In genomic region chr11:3622521-3622920, GRCh38 we compare ENCODE assay signal across 34 cellular contexts. TPM values are rescaled to one million over a fixed set of nuclear protein-coding genes. Genes with fewer than 3 reads are reported as not detected.
"Had no signal": no experiment of that assay in that cellular context is flagged by ENCODE, and none has a peak within 500 bp of the region (broad histone marks: within the 10 kb centered on the region; RNA-seq: fewer than 3 reads in every experiment).

No MANE protein-coding gene starts in this region.

- H3K9me3 ChIP-seq: adrenal gland, body of pancreas, breast epithelium, SJSA1, SK-N-SH had no signal

- H3K27me3 Mint-ChIP-seq: activated CD4-positive, alpha-beta memory T cell treated with anti-CD3 and anti-CD28 coated beads for 36 hours had no signal

- H3K9ac ChIP-seq: SK-N-SH had no signal

- H3K4me2 ChIP-seq: SK-N-SH had no signal

- H3K9me2 ChIP-seq: SK-N-SH had no signal

- H3K27me3 ChIP-seq: adrenal gland, body of pancreas, breast epithelium, SJSA1 had no signal

- H3K27ac ChIP-seq: adrenal gland, body of pancreas, breast epithelium, SJSA1, VCaP had no signal

- H3K4me1 ChIP-seq: adrenal gland, body of pancreas, breast epithelium, SJSA1 had no signal

- DNase-seq: activated B cell treated with CpG ODN at 0.5 μM for 24 hours; activated CD4-positive, alpha-beta memory T cell treated with anti-CD3 and anti-CD28 coated beads for 36 hours; activated CD4-positive, alpha-beta T cell treated with anti-CD3 and anti-CD28 coated beads for 4 hours; activated CD4-positive, alpha-beta T cell treated with anti-CD3 and anti-CD28 coated beads, Interleukin-2, amount 50 U/mL, for 1 hour; activated CD4-positive, CD25-positive, alpha-beta regulatory T cell treated with anti-CD3 and anti-CD28 coated beads, Interleukin-2, amount 50 U/mL, for 72 hours; activated CD8-positive, alpha-beta memory T cell treated with anti-CD3 and anti-CD28 coated beads, Interleukin-2, amount 50 U/mL, for 4 hours; activated gamma-delta T cell treated with Interleukin-2 at 50 U/mL for 16 hours; activated naive CD4-positive, alpha-beta T cell treated with anti-CD3 and anti-CD28 coated beads for 36 hours; activated T-cell treated with anti-CD3 and anti-CD28 coated beads for 4 hours; activated T-cell treated with anti-CD3 and anti-CD28 coated beads, Interleukin-2, amount 50 U/mL, for 4 hours; adrenal gland; body of pancreas; KG1; MM.1S; NCI-H1092; NCI-H1436 treated with DMSO at 0.1 percent for 48 hours; NCI-H1694 treated with DMSO at 0.1 percent for 48 hours; NCI-H2029; NCI-H345; NCI-H524 treated with DMSO at 0.1 percent for 48 hours; SHP77 treated with DMSO at 0.1 percent for 48 hours; SK-N-SH; T-cell; T-helper 2 cell; T-helper 9 cell had no signal

- H3K4me3 Mint-ChIP-seq: activated B cell treated with CpG ODN at 0.5 μM for 24 hours; activated CD4-positive, alpha-beta memory T cell treated with anti-CD3 and anti-CD28 coated beads for 36 hours; activated naive CD4-positive, alpha-beta T cell treated with anti-CD3 and anti-CD28 coated beads for 36 hours; activated T-cell treated with anti-CD3 and anti-CD28 coated beads, Interleukin-2, amount 50 U/mL, for 4 hours; activated T-helper 1 cell treated with anti-CD3 and anti-CD28 coated beads, Interleukin-12 subunit alpha, Interleukin-12 subunit beta, Interleukin-2, Interleukin-4 antibody, amounts not matched to agents 30 ng/mL and 10 ng/mL and 1 ng/mL, durations not matched to agents 14 hours and 24 hours and 36 hours; T-cell had no signal

- H3K4me3 ChIP-seq: adrenal gland, body of pancreas, breast epithelium, SJSA1 had no signal

- H3K36me3 Mint-ChIP-seq: activated CD4-positive, alpha-beta memory T cell treated with anti-CD3 and anti-CD28 coated beads for 36 hours; activated naive CD4-positive, alpha-beta T cell treated with anti-CD3 and anti-CD28 coated beads, Interleukin-2, amount 50 U/mL, for 72 hours; T-cell had no signal

- H3K27ac Mint-ChIP-seq: activated B cell treated with CpG ODN at 0.5 μM for 24 hours; activated CD4-positive, alpha-beta memory T cell treated with anti-CD3 and anti-CD28 coated beads for 36 hours; activated naive CD4-positive, alpha-beta T cell treated with anti-CD3 and anti-CD28 coated beads for 36 hours; activated T-helper 1 cell treated with anti-CD3 and anti-CD28 coated beads, Interleukin-12 subunit alpha, Interleukin-12 subunit beta, Interleukin-2, Interleukin-4 antibody, amounts not matched to agents 30 ng/mL and 10 ng/mL and 1 ng/mL, durations not matched to agents 14 hours and 24 hours and 36 hours; T-cell had no signal

- H3K9me3 Mint-ChIP-seq: activated B cell treated with CpG ODN at 0.5 μM for 24 hours; activated CD4-positive, alpha-beta memory T cell treated with anti-CD3 and anti-CD28 coated beads for 36 hours; activated naive CD4-positive, alpha-beta T cell treated with anti-CD3 and anti-CD28 coated beads for 36 hours; activated naive CD4-positive, alpha-beta T cell treated with anti-CD3 and anti-CD28 coated beads, Interleukin-2, amount 50 U/mL, for 72 hours; activated T-cell treated with anti-CD3 and anti-CD28 coated beads, Interleukin-2, amount 50 U/mL, for 4 hours; activated T-helper 1 cell treated with anti-CD3 and anti-CD28 coated beads, Interleukin-12 subunit alpha, Interleukin-12 subunit beta, Interleukin-2, Interleukin-4 antibody, amounts not matched to agents 30 ng/mL and 10 ng/mL and 1 ng/mL, durations not matched to agents 14 hours and 24 hours and 36 hours; T-cell had no signal

- H3K4me1 Mint-ChIP-seq: activated B cell treated with CpG ODN at 0.5 μM for 24 hours had no signal

- H3K36me3 ChIP-seq: adrenal gland, breast epithelium, SJSA1 had no signal

RNA-seq across cellular contexts. Expression of gene ART5, which starts 19.3 kb away (rescaled TPM):
- total RNA-seq: activated B cell treated with CpG ODN at 0.5 μM for 24 hours; activated CD4-positive, alpha-beta memory T cell treated with anti-CD3 and anti-CD28 coated beads for 36 hours; activated naive CD4-positive, alpha-beta T cell treated with anti-CD3 and anti-CD28 coated beads for 36 hours; activated naive CD4-positive, alpha-beta T cell treated with anti-CD3 and anti-CD28 coated beads, Interleukin-2, amount 50 U/mL, for 72 hours; activated T-cell treated with anti-CD3 and anti-CD28 coated beads, Interleukin-2, amount 50 U/mL, for 4 hours; activated T-helper 1 cell treated with anti-CD3 and anti-CD28 coated beads, Interleukin-12 subunit alpha, Interleukin-12 subunit beta, Interleukin-2, Interleukin-4 antibody, amounts not matched to agents 30 ng/mL and 10 ng/mL and 1 ng/mL, durations not matched to agents 14 hours and 24 hours and 36 hours; body of pancreas; NCI-H460; RPMI7951; SJSA1; T-cell had no signal

RNA-seq across cellular contexts. Expression of gene ART1, which starts 22.4 kb away (rescaled TPM):
- total RNA-seq: activated B cell treated with CpG ODN at 0.5 μM for 24 hours; activated CD4-positive, alpha-beta memory T cell treated with anti-CD3 and anti-CD28 coated beads for 36 hours; activated naive CD4-positive, alpha-beta T cell treated with anti-CD3 and anti-CD28 coated beads for 36 hours; activated naive CD4-positive, alpha-beta T cell treated with anti-CD3 and anti-CD28 coated beads, Interleukin-2, amount 50 U/mL, for 72 hours; activated T-cell treated with anti-CD3 and anti-CD28 coated beads, Interleukin-2, amount 50 U/mL, for 4 hours; activated T-helper 1 cell treated with anti-CD3 and anti-CD28 coated beads, Interleukin-12 subunit alpha, Interleukin-12 subunit beta, Interleukin-2, Interleukin-4 antibody, amounts not matched to agents 30 ng/mL and 10 ng/mL and 1 ng/mL, durations not matched to agents 14 hours and 24 hours and 36 hours; astrocyte; body of pancreas; breast epithelium; LHCN-M2; NCI-H460; RPMI7951; SJSA1; T-cell had no signal
- polyA plus RNA-seq: adrenal gland, SK-N-SH had no signal
